Comparison of ENCODE assay signal across 11 cellular contexts in genomic region chr14:76576047-76576741, GRCh38.
A peak's percentile ranks its signal among the peaks of the same experiment; 100 is the strongest.
DNase-seq lines count a peak whose midpoint lies in the region; TF ChIP-seq lines count a peak whose summit lies in the region.
"Had no signal": no experiment of that assay in that cellular context is flagged by ENCODE, and none has a peak within 500 bp of the region (broad histone marks: within the 10 kb centered on the region; RNA-seq: fewer than 3 reads in every experiment).

No MANE protein-coding gene starts in this region.

- no peaks in the 10 kb centered on the region for H3K27me3 ChIP-seq in neuronal stem cell (ENCODE audit: control insufficient read depth in 3 of 3, insufficient read depth in 3 of 3, low read depth in 1 of 3, low read length in 3 of 3)
- no peaks in the 10 kb centered on the region for H3K27me3 ChIP-seq in testis
- no peaks in the 10 kb centered on the region for H3K27me3 ChIP-seq in vagina
- H3K27me3 ChIP-seq: transverse colon had no signal

- no peak overlapping the region for H4K91ac ChIP-seq in neuronal stem cell (ENCODE audit: low read depth, low read length, poor library complexity)

- H3K36me3 ChIP-seq in neuronal stem cell (replicated peaks in 1 of 2; ENCODE audit: control insufficient read depth in 2 of 2, insufficient read depth in 2 of 2, low read length in 2 of 2): no peaks in the 10 kb centered on the region
- H3K36me3 ChIP-seq in testis (ENCODE audit: low read depth, missing control alignments): no peaks in the 10 kb centered on the region
- H3K36me3 ChIP-seq in vagina: no peaks in the 10 kb centered on the region
- H3K36me3 ChIP-seq: transverse colon had no signal

- no peak overlapping the region for H3K4me2 ChIP-seq in neuronal stem cell (ENCODE audit: insufficient read depth, low read length, poor library complexity, severe bottlenecking)

- H3K4ac ChIP-seq in neuronal stem cell (ENCODE audit: low read length): no peak overlapping the region

- no peak overlapping the region for H3K14ac ChIP-seq in neuronal stem cell (ENCODE audit: low read length)

- no peak overlapping the region for H2AFZ ChIP-seq in neuronal stem cell (ENCODE audit: low read length)

- H3K18ac ChIP-seq in neuronal stem cell (ENCODE audit: low read length): peak overlapping the region; percentile 62

- no peak overlapping the region for H2BK5ac ChIP-seq in neuronal stem cell (ENCODE audit: low read length)

- DNase-seq in NCI-H2107 treated with DMSO at 0.1 percent for 48 hours (lab: John Stamatoyannopoulos, UW; ENCODE audit: unreplicated experiment) (peak; percentile 9), NCI-H2107 (lab: John Stamatoyannopoulos, UW) (no peak), NCI-H2029 (lab: John Stamatoyannopoulos, UW) (peak; percentile 69), cardiac fibroblast (ENCODE audit: low read depth in 2 of 2) (peak; percentile 1 to 29), neuronal stem cell (ENCODE audit: low spot score) (no peak), testis (no peak), vagina (ENCODE audit: extremely low spot score in 2 of 2) (no peak)
- DNase-seq in activated CD4-positive, alpha-beta T cell treated with anti-CD3 and anti-CD28 coated beads for 48 hours: no peak
- DNase-seq: activated naive CD8-positive, alpha-beta T cell treated with anti-CD3 and anti-CD28 coated beads, Interleukin-2, amount 50 U/mL, for 24 hours; posterior cingulate gyrus; transverse colon had no signal

- TF ChIP-seq POLR2A in testis (IDR thresholded peaks at IDR 0.05) (no peak), vagina (IDR thresholded peaks at IDR 0.05) (no peak)

- no peak overlapping the region for H4K8ac ChIP-seq in neuronal stem cell (ENCODE audit: low read depth, low read length)

- H3K9me3 ChIP-seq in neuronal stem cell (replicated peaks in 1 of 2; ENCODE audit: control insufficient read depth in 2 of 2, insufficient read depth in 1 of 2, low read depth in 1 of 2, low read length in 2 of 2) (no peaks in the 10 kb centered on the region), testis (no peaks in the 10 kb centered on the region), vagina (no peaks in the 10 kb centered on the region)
- H3K9me3 ChIP-seq: transverse colon had no signal

- no peak overlapping the region for H3K9ac ChIP-seq in neuronal stem cell (ENCODE audit: low read depth, low read length, poor library complexity)

- H2BK15ac ChIP-seq in neuronal stem cell (ENCODE audit: low read length): no peak overlapping the region

- no CpG with 5 or more reads among the region's 8 CpGs for WGBS in neuronal stem cell (ENCODE audit: extremely low coverage in 2 of 2, insufficient read length in 2 of 2, insufficient replicate concordance in 1 of 2), 2 donors
- 60 to 71% methylated on average over 8 of the region's 8 CpGs for WGBS in testis, 2 donors

- intact Hi-C loops in testis (cut with DNase I; ENCODE audit: low total_unique reads) (no loop called here), vagina (cut with DNase I) (no loop called here)

- no peak overlapping the region for H3K23ac ChIP-seq in neuronal stem cell (ENCODE audit: low read depth, low read length, poor library complexity)

- no peaks in the 10 kb centered on the region for H3K79me1 ChIP-seq in neuronal stem cell (ENCODE audit: low read depth, low read length)

- no peak overlapping the region for H3K27ac ChIP-seq in neuronal stem cell (replicated peaks; ENCODE audit: low read length)
- H3K27ac ChIP-seq in testis: no peak overlapping the region
- no peak overlapping the region for H3K27ac ChIP-seq in vagina
- H3K27ac ChIP-seq: transverse colon had no signal

- H2AK5ac ChIP-seq in neuronal stem cell (ENCODE audit: low read depth, low read length): no peak overlapping the region

- H2BK12ac ChIP-seq in neuronal stem cell (ENCODE audit: low read length): no peak overlapping the region

- TF ChIP-seq CTCF in cardiac fibroblast (IDR thresholded peaks at IDR 0.05; ENCODE audit: low read depth, low read length) (no peak), testis (IDR thresholded peaks at IDR 0.05) (no peak), vagina (IDR thresholded peaks at IDR 0.05) (no peak)

- no peak overlapping the region for H2BK120ac ChIP-seq in neuronal stem cell (ENCODE audit: low read depth, low read length)

- H3K4me1 ChIP-seq in neuronal stem cell (ENCODE audit: control insufficient read depth in 2 of 2, insufficient read depth in 1 of 2, low read depth in 1 of 2, low read length in 2 of 2) (peaks cover 0 to 3% of the 10 kb centered on the region in 2 donors), testis (no peaks in the 10 kb centered on the region), vagina (no peaks in the 10 kb centered on the region)

- no peak overlapping the region for H3K4me3 ChIP-seq in cardiac fibroblast (replicated peaks in 1 of 2; ENCODE audit: low read depth in 2 of 2, low read length in 2 of 2)
- peak overlapping the region in 1 of 2 donors; percentile 50 for H3K4me3 ChIP-seq in neuronal stem cell (ENCODE audit: low read length in 2 of 2)
- no peak overlapping the region for H3K4me3 ChIP-seq in testis
- H3K4me3 ChIP-seq in vagina: no peak overlapping the region
- H3K4me3 ChIP-seq: transverse colon had no signal

Comparison
In these comparisons a context has a peak if more than half of its experiments do, and no peak if none do; other contexts are left out.
1. DNase-seq: peak in NCI-H2107 treated with DMSO at 0.1 percent for 48 hours (single experiment), NCI-H2029 (single experiment) and cardiac fibroblast (2 of 2); none in NCI-H2107 (single experiment), neuronal stem cell (single experiment), testis (single experiment), activated CD4-positive, alpha-beta T cell treated with anti-CD3 and anti-CD28 coated beads for 48 hours (single experiment) and vagina (0 of 2).